ENCODE assay signal across 1 cellular context in the genomic region with DNA sequence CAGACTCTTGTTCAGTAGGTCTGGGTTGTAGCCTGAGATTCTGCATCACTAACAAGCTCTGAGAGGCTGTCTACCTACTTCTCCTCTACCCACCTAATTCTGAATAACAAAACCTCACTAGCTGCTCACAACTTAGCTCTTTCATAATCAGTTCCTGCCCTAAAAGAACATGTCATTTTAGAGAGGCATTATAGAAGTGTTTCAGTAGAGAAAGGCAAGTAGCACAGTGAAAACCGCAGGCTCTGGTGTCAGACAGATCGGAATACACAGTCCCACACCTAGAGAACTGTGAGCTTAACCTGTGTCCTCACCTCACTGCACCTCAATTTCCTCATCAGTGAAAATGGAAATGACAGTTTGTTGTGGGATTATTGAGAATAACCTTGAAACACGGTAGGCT.
TF ChIP-seq lines count a peak whose summit lies in the region.

No MANE protein-coding gene starts in this region.

TF ChIP-seq in H1, 55 proteins besides CTCF, POLR2A, EP300 and RAD21 (continued from another document):
- TF ChIP-seq, protein P1, sequence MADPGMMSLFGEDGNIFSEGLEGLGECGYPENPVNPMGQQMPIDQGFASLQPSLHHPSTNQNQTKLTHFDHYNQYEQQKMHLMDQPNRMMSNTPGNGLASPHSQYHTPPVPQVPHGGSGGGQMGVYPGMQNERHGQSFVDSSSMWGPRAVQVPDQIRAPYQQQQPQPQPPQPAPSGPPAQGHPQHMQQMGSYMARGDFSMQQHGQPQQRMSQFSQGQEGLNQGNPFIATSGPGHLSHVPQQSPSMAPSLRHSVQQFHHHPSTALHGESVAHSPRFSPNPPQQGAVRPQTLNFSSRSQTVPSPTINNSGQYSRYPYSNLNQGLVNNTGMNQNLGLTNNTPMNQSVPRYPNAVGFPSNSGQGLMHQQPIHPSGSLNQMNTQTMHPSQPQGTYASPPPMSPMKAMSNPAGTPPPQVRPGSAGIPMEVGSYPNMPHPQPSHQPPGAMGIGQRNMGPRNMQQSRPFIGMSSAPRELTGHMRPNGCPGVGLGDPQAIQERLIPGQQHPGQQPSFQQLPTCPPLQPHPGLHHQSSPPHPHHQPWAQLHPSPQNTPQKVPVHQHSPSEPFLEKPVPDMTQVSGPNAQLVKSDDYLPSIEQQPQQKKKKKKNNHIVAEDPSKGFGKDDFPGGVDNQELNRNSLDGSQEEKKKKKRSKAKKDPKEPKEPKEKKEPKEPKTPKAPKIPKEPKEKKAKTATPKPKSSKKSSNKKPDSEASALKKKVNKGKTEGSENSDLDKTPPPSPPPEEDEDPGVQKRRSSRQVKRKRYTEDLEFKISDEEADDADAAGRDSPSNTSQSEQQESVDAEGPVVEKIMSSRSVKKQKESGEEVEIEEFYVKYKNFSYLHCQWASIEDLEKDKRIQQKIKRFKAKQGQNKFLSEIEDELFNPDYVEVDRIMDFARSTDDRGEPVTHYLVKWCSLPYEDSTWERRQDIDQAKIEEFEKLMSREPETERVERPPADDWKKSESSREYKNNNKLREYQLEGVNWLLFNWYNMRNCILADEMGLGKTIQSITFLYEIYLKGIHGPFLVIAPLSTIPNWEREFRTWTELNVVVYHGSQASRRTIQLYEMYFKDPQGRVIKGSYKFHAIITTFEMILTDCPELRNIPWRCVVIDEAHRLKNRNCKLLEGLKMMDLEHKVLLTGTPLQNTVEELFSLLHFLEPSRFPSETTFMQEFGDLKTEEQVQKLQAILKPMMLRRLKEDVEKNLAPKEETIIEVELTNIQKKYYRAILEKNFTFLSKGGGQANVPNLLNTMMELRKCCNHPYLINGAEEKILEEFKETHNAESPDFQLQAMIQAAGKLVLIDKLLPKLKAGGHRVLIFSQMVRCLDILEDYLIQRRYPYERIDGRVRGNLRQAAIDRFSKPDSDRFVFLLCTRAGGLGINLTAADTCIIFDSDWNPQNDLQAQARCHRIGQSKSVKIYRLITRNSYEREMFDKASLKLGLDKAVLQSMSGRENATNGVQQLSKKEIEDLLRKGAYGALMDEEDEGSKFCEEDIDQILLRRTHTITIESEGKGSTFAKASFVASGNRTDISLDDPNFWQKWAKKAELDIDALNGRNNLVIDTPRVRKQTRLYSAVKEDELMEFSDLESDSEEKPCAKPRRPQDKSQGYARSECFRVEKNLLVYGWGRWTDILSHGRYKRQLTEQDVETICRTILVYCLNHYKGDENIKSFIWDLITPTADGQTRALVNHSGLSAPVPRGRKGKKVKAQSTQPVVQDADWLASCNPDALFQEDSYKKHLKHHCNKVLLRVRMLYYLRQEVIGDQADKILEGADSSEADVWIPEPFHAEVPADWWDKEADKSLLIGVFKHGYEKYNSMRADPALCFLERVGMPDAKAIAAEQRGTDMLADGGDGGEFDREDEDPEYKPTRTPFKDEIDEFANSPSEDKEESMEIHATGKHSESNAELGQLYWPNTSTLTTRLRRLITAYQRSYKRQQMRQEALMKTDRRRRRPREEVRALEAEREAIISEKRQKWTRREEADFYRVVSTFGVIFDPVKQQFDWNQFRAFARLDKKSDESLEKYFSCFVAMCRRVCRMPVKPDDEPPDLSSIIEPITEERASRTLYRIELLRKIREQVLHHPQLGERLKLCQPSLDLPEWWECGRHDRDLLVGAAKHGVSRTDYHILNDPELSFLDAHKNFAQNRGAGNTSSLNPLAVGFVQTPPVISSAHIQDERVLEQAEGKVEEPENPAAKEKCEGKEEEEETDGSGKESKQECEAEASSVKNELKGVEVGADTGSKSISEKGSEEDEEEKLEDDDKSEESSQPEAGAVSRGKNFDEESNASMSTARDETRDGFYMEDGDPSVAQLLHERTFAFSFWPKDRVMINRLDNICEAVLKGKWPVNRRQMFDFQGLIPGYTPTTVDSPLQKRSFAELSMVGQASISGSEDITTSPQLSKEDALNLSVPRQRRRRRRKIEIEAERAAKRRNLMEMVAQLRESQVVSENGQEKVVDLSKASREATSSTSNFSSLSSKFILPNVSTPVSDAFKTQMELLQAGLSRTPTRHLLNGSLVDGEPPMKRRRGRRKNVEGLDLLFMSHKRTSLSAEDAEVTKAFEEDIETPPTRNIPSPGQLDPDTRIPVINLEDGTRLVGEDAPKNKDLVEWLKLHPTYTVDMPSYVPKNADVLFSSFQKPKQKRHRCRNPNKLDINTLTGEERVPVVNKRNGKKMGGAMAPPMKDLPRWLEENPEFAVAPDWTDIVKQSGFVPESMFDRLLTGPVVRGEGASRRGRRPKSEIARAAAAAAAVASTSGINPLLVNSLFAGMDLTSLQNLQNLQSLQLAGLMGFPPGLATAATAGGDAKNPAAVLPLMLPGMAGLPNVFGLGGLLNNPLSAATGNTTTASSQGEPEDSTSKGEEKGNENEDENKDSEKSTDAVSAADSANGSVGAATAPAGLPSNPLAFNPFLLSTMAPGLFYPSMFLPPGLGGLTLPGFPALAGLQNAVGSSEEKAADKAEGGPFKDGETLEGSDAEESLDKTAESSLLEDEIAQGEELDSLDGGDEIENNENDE (IDR thresholded peaks at IDR 0.05; ENCODE audit: insufficient replicate concordance, low read length) = no peak
